33 cellular contexts compared by ENCODE assay signal in the genomic region with DNA sequence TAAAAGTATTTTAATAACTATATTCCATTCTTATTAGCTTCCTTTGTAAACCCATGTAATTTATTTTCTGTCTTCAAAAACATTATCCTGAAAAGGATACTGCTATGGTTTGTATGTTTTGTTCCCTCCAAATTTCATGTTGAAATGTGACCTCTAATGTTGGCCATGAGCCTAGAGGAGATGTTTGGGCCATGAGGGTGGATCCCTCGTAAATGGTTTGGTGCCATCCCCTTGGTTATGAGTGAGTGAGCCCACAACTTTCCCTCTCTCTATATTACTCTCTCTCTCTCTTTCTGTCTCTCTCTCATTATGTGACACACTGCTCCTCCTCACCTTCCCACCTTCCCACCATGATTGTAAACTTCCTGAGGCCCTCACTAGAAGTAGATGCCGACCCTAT.
"Had no signal": no experiment of that assay in that cellular context is flagged by ENCODE, and none has a peak within 500 bp of the region (broad histone marks: within the 10 kb centered on the region; RNA-seq: fewer than 3 reads in every experiment).

No MANE protein-coding gene starts in this region.

- H3K36me3 ChIP-seq: adrenal gland, cardiac muscle cell had no signal

- H3K9me3 ChIP-seq: adrenal gland had no signal

- H3K4me3 Mint-ChIP-seq: activated B cell treated with CpG ODN at 0.5 μM for 24 hours; activated CD4-positive, alpha-beta memory T cell treated with anti-CD3 and anti-CD28 coated beads, Interleukin-2, amount 10 ng/mL, durations not matched to agents 7 days and 5 days; activated CD4-positive, alpha-beta T cell treated with anti-CD3 and anti-CD28 coated beads, Interleukin-2, amount 10 ng/mL, durations not matched to agents 7 days and 5 days; activated CD8-positive, alpha-beta memory T cell treated with anti-CD3 and anti-CD28 coated beads, Interleukin-2, amount 10 ng/mL, durations not matched to agents 7 days and 5 days; activated CD8-positive, alpha-beta T cell treated with anti-CD3 and anti-CD28 coated beads, Interleukin-2, amount 10 ng/mL, durations not matched to agents 7 days and 5 days; activated naive CD4-positive, alpha-beta T cell treated with anti-CD3 and anti-CD28 coated beads, Interleukin-2, amount 10 ng/mL, durations not matched to agents 7 days and 5 days; activated naive CD4-positive, alpha-beta T cell treated with anti-CD3 and anti-CD28 coated beads, Interleukin-2, amount 50 U/mL, for 24 hours; activated naive CD8-positive, alpha-beta T cell treated with anti-CD3 and anti-CD28 coated beads for 36 hours; activated T-cell treated with anti-CD3 and anti-CD28 coated beads, Interleukin-2, amount 50 U/mL, for 24 hours; brain; central memory CD8-positive, alpha-beta T cell; T-cell; T-helper 17 cell had no signal

- H3K9me3 Mint-ChIP-seq: activated B cell treated with CpG ODN at 0.5 μM for 24 hours; activated CD4-positive, alpha-beta memory T cell treated with anti-CD3 and anti-CD28 coated beads, Interleukin-2, amount 10 ng/mL, durations not matched to agents 7 days and 5 days; activated CD4-positive, alpha-beta T cell treated with anti-CD3 and anti-CD28 coated beads, Interleukin-2, amount 10 ng/mL, durations not matched to agents 7 days and 5 days; activated naive CD4-positive, alpha-beta T cell treated with anti-CD3 and anti-CD28 coated beads, Interleukin-2, amount 10 ng/mL, durations not matched to agents 7 days and 5 days; activated naive CD4-positive, alpha-beta T cell treated with anti-CD3 and anti-CD28 coated beads, Interleukin-2, amount 50 U/mL, for 24 hours; activated naive CD8-positive, alpha-beta T cell treated with anti-CD3 and anti-CD28 coated beads for 36 hours; activated T-cell treated with anti-CD3 and anti-CD28 coated beads, Interleukin-2, amount 50 U/mL, for 24 hours; activated T-helper 2 cell treated with anti-CD3 and anti-CD28 coated beads, Interferon-gamma antibody, Interleukin-2, Interleukin-4, amounts not matched to agents 10 μg/mL and 5 μg/mL and 100 μg/mL, durations not matched to agents 14 hours and 24 hours and 36 hours; brain had no signal

- H3K27me3 Mint-ChIP-seq: activated B cell treated with CpG ODN at 0.5 μM for 24 hours; activated CD4-positive, alpha-beta memory T cell treated with anti-CD3 and anti-CD28 coated beads, Interleukin-2, amount 10 ng/mL, durations not matched to agents 7 days and 5 days; activated CD4-positive, alpha-beta T cell treated with anti-CD3 and anti-CD28 coated beads, Interleukin-2, amount 10 ng/mL, durations not matched to agents 7 days and 5 days; activated CD8-positive, alpha-beta memory T cell treated with anti-CD3 and anti-CD28 coated beads, Interleukin-2, amount 10 ng/mL, durations not matched to agents 7 days and 5 days; activated naive CD4-positive, alpha-beta T cell treated with anti-CD3 and anti-CD28 coated beads, Interleukin-2, amount 10 ng/mL, durations not matched to agents 7 days and 5 days; activated naive CD4-positive, alpha-beta T cell treated with anti-CD3 and anti-CD28 coated beads, Interleukin-2, amount 50 U/mL, for 24 hours; activated naive CD8-positive, alpha-beta T cell treated with anti-CD3 and anti-CD28 coated beads for 36 hours; activated T-cell treated with anti-CD3 and anti-CD28 coated beads, Interleukin-2, amount 50 U/mL, for 24 hours; brain; central memory CD8-positive, alpha-beta T cell; T-cell; T-helper 17 cell had no signal

- H3K4me3 ChIP-seq: adrenal gland, cardiac muscle cell had no signal

- H3K4me1 Mint-ChIP-seq: activated B cell treated with CpG ODN at 0.5 μM for 24 hours; activated CD4-positive, alpha-beta memory T cell treated with anti-CD3 and anti-CD28 coated beads, Interleukin-2, amount 10 ng/mL, durations not matched to agents 7 days and 5 days; activated CD4-positive, alpha-beta T cell treated with anti-CD3 and anti-CD28 coated beads, Interleukin-2, amount 10 ng/mL, durations not matched to agents 7 days and 5 days; activated CD8-positive, alpha-beta memory T cell treated with anti-CD3 and anti-CD28 coated beads, Interleukin-2, amount 10 ng/mL, durations not matched to agents 7 days and 5 days; activated naive CD4-positive, alpha-beta T cell treated with anti-CD3 and anti-CD28 coated beads, Interleukin-2, amount 10 ng/mL, durations not matched to agents 7 days and 5 days; activated naive CD4-positive, alpha-beta T cell treated with anti-CD3 and anti-CD28 coated beads, Interleukin-2, amount 50 U/mL, for 24 hours; activated naive CD8-positive, alpha-beta T cell treated with anti-CD3 and anti-CD28 coated beads for 36 hours; brain; central memory CD8-positive, alpha-beta T cell; T-cell; T-helper 17 cell had no signal

- H3K27ac ChIP-seq: adrenal gland, cardiac muscle cell, VCaP had no signal

- H3K4me1 ChIP-seq: adrenal gland had no signal

- ATAC-seq: activated CD8-positive, alpha-beta memory T cell treated with anti-CD3 and anti-CD28 coated beads, Interleukin-2, amount 10 ng/mL, durations not matched to agents 7 days and 5 days; activated CD8-positive, alpha-beta T cell treated with anti-CD3 and anti-CD28 coated beads, Interleukin-2, amount 10 ng/mL, durations not matched to agents 7 days and 5 days; T-cell; T-helper 17 cell had no signal

- FAIRE-seq: bronchial epithelial cell, TTC549 had no signal

- H3K36me3 Mint-ChIP-seq: activated CD8-positive, alpha-beta memory T cell treated with anti-CD3 and anti-CD28 coated beads, Interleukin-2, amount 10 ng/mL, durations not matched to agents 7 days and 5 days; activated naive CD4-positive, alpha-beta T cell treated with anti-CD3 and anti-CD28 coated beads, Interleukin-2, amount 10 ng/mL, durations not matched to agents 7 days and 5 days; activated naive CD4-positive, alpha-beta T cell treated with anti-CD3 and anti-CD28 coated beads, Interleukin-2, amount 50 U/mL, for 24 hours; activated naive CD8-positive, alpha-beta T cell treated with anti-CD3 and anti-CD28 coated beads for 36 hours; brain; T-cell had no signal

- H3K27ac Mint-ChIP-seq: activated B cell treated with CpG ODN at 0.5 μM for 24 hours; activated CD4-positive, alpha-beta memory T cell treated with anti-CD3 and anti-CD28 coated beads, Interleukin-2, amount 10 ng/mL, durations not matched to agents 7 days and 5 days; activated CD4-positive, alpha-beta T cell treated with anti-CD3 and anti-CD28 coated beads, Interleukin-2, amount 10 ng/mL, durations not matched to agents 7 days and 5 days; activated CD8-positive, alpha-beta memory T cell treated with anti-CD3 and anti-CD28 coated beads, Interleukin-2, amount 10 ng/mL, durations not matched to agents 7 days and 5 days; activated CD8-positive, alpha-beta T cell treated with anti-CD3 and anti-CD28 coated beads, Interleukin-2, amount 10 ng/mL, durations not matched to agents 7 days and 5 days; activated naive CD4-positive, alpha-beta T cell treated with anti-CD3 and anti-CD28 coated beads, Interleukin-2, amount 10 ng/mL, durations not matched to agents 7 days and 5 days; activated naive CD4-positive, alpha-beta T cell treated with anti-CD3 and anti-CD28 coated beads, Interleukin-2, amount 50 U/mL, for 24 hours; activated naive CD8-positive, alpha-beta T cell treated with anti-CD3 and anti-CD28 coated beads for 36 hours; activated T-cell treated with anti-CD3 and anti-CD28 coated beads, Interleukin-2, amount 50 U/mL, for 24 hours; activated T-helper 2 cell treated with anti-CD3 and anti-CD28 coated beads, Interferon-gamma antibody, Interleukin-2, Interleukin-4, amounts not matched to agents 10 μg/mL and 5 μg/mL and 100 μg/mL, durations not matched to agents 14 hours and 24 hours and 36 hours; brain; T-cell; T-helper 17 cell had no signal

- DNase-seq: activated B cell treated with CpG ODN at 0.5 μM for 24 hours; activated CD4-positive, alpha-beta memory T cell treated with anti-CD3 and anti-CD28 coated beads, Interleukin-2, amount 10 ng/mL, durations not matched to agents 7 days and 5 days; activated CD4-positive, alpha-beta T cell treated with anti-CD3 and anti-CD28 coated beads for 48 hours; activated CD4-positive, alpha-beta T cell treated with anti-CD3 and anti-CD28 coated beads, Interleukin-2, amount 10 ng/mL, durations not matched to agents 7 days and 5 days; activated CD4-positive, alpha-beta T cell treated with anti-CD3 and anti-CD28 coated beads, Interleukin-2, amount 50 U/mL, for 48 hours; activated CD4-positive, CD25-positive, alpha-beta regulatory T cell treated with anti-CD3 and anti-CD28 coated beads, Interleukin-2, amount 50 U/mL, for 72 hours; activated CD8-positive, alpha-beta memory T cell treated with anti-CD3 and anti-CD28 coated beads for 24 hours; activated CD8-positive, alpha-beta memory T cell treated with anti-CD3 and anti-CD28 coated beads, Interleukin-2, amount 10 ng/mL, durations not matched to agents 7 days and 5 days; activated CD8-positive, alpha-beta memory T cell treated with anti-CD3 and anti-CD28 coated beads, Interleukin-2, amount 50 U/mL, for 48 hours; activated CD8-positive, alpha-beta T cell treated with anti-CD3 and anti-CD28 coated beads, Interleukin-2, amount 10 ng/mL, durations not matched to agents 7 days and 5 days; activated effector memory CD4-positive, alpha-beta T cell treated with Interleukin-2 at 50 U/mL for 16 hours; activated gamma-delta T cell; activated naive CD4-positive, alpha-beta T cell treated with anti-CD3 and anti-CD28 coated beads, Interleukin-2, amount 10 ng/mL, durations not matched to agents 7 days and 5 days; activated naive CD4-positive, alpha-beta T cell treated with Interleukin-2 at 50 U/mL for 16 hours; activated naive CD8-positive, alpha-beta T cell treated with anti-CD3 and anti-CD28 coated beads for 36 hours; activated T-cell treated with anti-CD3 and anti-CD28 coated beads, Interleukin-2, amount 50 U/mL, for 24 hours; activated T-cell treated with anti-CD3 and anti-CD28 coated beads, Interleukin-2, amount 50 U/mL, for 48 hours; adrenal gland; amniotic stem cell; aorta; caudate nucleus; cerebellar nuclear complex; T-cell; T-helper 17 cell; T1000 had no signal

- H3K27me3 ChIP-seq: adrenal gland, cardiac muscle cell had no signal
